Comparison of ENCODE assay signal across 21 cellular contexts in the genomic region with DNA sequence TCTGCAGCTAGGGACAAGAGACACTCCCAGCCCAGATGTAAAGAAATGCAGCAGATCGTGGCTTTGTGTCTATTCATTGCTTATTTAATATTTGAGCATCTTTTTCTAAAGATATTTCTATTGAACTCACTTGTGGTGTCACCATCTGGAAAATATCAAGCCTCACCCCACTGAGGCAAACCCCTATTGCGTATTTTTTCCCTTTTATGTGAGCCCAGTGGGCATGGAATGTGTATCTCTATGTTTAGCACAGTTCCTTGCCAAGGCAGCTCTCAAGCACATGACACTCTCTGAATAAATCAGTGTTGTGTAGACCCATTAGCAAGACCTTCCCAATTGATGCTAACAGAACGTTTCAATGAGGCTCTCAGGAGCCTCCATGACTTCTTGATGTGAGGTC.
"Had no signal": no experiment of that assay in that cellular context is flagged by ENCODE, and none has a peak within 500 bp of the region (broad histone marks: within the 10 kb centered on the region; RNA-seq: fewer than 3 reads in every experiment).

No MANE protein-coding gene starts in this region.

- H3K4me2 ChIP-seq: hepatocyte had no signal

- H3K27ac Mint-ChIP-seq: memory B cell; natural killer cell; stimulated activated memory B cell treated with anti-CD40 and anti-IgM and Interleukin-4, amounts not matched to agents 10 μg/mL and 1 μg/mL and 100 μg/mL, for 72 hours had no signal

- H3K4me1 ChIP-seq: gastroesophageal sphincter, heart left ventricle, right lobe of liver, testis, upper lobe of left lung, vagina had no signal

- H3K4me3 ChIP-seq: dorsolateral prefrontal cortex, gastroesophageal sphincter, heart left ventricle, hepatocyte, lung, ovary, right lobe of liver, testis, tibial nerve, upper lobe of left lung, vagina had no signal

- H3K27me3 ChIP-seq: ovary, right lobe of liver, testis, tibial nerve, upper lobe of left lung, vagina had no signal

- H3K36me3 Mint-ChIP-seq: memory B cell; natural killer cell; stimulated activated memory B cell treated with anti-CD40 and anti-IgM and Interleukin-4, amounts not matched to agents 10 μg/mL and 1 μg/mL and 100 μg/mL, for 72 hours had no signal

- H3K36me3 ChIP-seq: gastroesophageal sphincter, heart left ventricle, ovary, right lobe of liver, tibial nerve, upper lobe of left lung, vagina had no signal

- ATAC-seq: gastroesophageal sphincter; heart left ventricle; left lobe of liver; natural killer cell; right lobe of liver; stimulated activated memory B cell treated with anti-CD40 and anti-IgM and Interleukin-4, amounts not matched to agents 10 μg/mL and 1 μg/mL and 100 μg/mL, for 72 hours; stimulated activated naive CD8-positive, alpha-beta T cell treated with anti-CD3 and anti-CD28 coated beads, Interleukin-15, Interleukin-2, amounts not matched to agents 100 U/mL and 50 U/mL, for 24 hours had no signal

- H3K9me3 ChIP-seq: ovary, right lobe of liver, testis, vagina had no signal

- H3K79me2 ChIP-seq: hepatocyte had no signal

- H3K4me1 Mint-ChIP-seq: memory B cell; natural killer cell; stimulated activated memory B cell treated with anti-CD40 and anti-IgM and Interleukin-4, amounts not matched to agents 10 μg/mL and 1 μg/mL and 100 μg/mL, for 72 hours had no signal

- H3K27ac ChIP-seq: dorsolateral prefrontal cortex, gastroesophageal sphincter, heart left ventricle, hepatocyte, ovary, right lobe of liver, testis, upper lobe of left lung, vagina had no signal

- H3K9me3 Mint-ChIP-seq: stimulated activated memory B cell treated with anti-CD40 and anti-IgM and Interleukin-4, amounts not matched to agents 10 μg/mL and 1 μg/mL and 100 μg/mL, for 72 hours had no signal

- H3K4me3 Mint-ChIP-seq: memory B cell; natural killer cell; stimulated activated memory B cell treated with anti-CD40 and anti-IgM and Interleukin-4, amounts not matched to agents 10 μg/mL and 1 μg/mL and 100 μg/mL, for 72 hours had no signal

- H2AFZ ChIP-seq: hepatocyte had no signal

- DNase-seq: dorsolateral prefrontal cortex; effector CD4-positive, alpha-beta T cell; heart left ventricle; kidney; natural killer cell; occipital lobe; ovary; right lobe of liver; stimulated activated CD4-positive, alpha-beta T cell treated with anti-CD3 and anti-CD28 coated beads, Interleukin-4, amount 100 ng/mL, for 4 hours; stimulated activated naive CD8-positive, alpha-beta T cell treated with anti-CD3 and anti-CD28 coated beads, Interleukin-15, Interleukin-2, amounts not matched to agents 100 U/mL and 50 U/mL, for 24 hours; substantia nigra; testis; upper lobe of left lung had no signal
